2 cellular contexts compared by ENCODE assay signal in genomic region chr12:47772738-47773061, GRCh38.
TF ChIP-seq lines count a peak whose summit lies in the region.

No MANE protein-coding gene starts in this region.

TF ChIP-seq in SK-N-SH, 30 proteins besides CTCF, POLR2A, EP300 and RAD21 (continued from another document):
- TF ChIP-seq USF1 (IDR thresholded peaks at IDR 0.05; ENCODE audit: borderline replicate concordance, low read depth) (no peak), USF2 (IDR thresholded peaks at IDR 0.05; ENCODE audit: borderline replicate concordance, low read depth, low read length) (no peak), RFX5 (IDR thresholded peaks at IDR 0.05; ENCODE audit: low read length) (no peak), MAX (IDR thresholded peaks at IDR 0.05; ENCODE audit: low read depth) (no peak), EZH2phosphoT487 (IDR thresholded peaks at IDR 0.05; ENCODE audit: borderline replicate concordance, low read depth) (no peak), FOXJ3 (CRISPR knock-in tag; IDR thresholded peaks at IDR 0.05) (no peak), TCF12 (IDR thresholded peaks at IDR 0.05) (no peak)

TF ChIP-seq in SK-N-SH treated with all-trans-retinoic acid at 6 μM for 48 hours, 23 proteins besides CTCF, POLR2A, EP300 and RAD21 (continued from another document):
- no peak for TF ChIP-seq PATZ1 (CRISPR knock-in tag; IDR thresholded peaks at IDR 0.05; ENCODE audit: borderline replicate concordance)
- no peak for TF ChIP-seq ZNF565 (CRISPR knock-in tag; conservative IDR thresholded peaks at IDR 0.05; ENCODE audit: low read depth)
- TF ChIP-seq RARB (CRISPR knock-in tag; IDR thresholded peaks at IDR 0.05) = no peak
- TF ChIP-seq ISL1 (CRISPR knock-in tag; IDR thresholded peaks at IDR 0.05) = no peak
- TF ChIP-seq SNAI2 (CRISPR knock-in tag; IDR thresholded peaks at IDR 0.05) = no peak
- no peak for TF ChIP-seq BACH2 (CRISPR knock-in tag; IDR thresholded peaks at IDR 0.05; ENCODE audit: borderline replicate concordance)
- TF ChIP-seq TSHZ2 (CRISPR knock-in tag; IDR thresholded peaks at IDR 0.05) = no peak
- TF ChIP-seq PPARA (CRISPR knock-in tag; IDR thresholded peaks at IDR 0.05; ENCODE audit: borderline replicate concordance) = no peak
- TF ChIP-seq ZNF8 (CRISPR knock-in tag; IDR thresholded peaks at IDR 0.05) = no peak
- no peak for TF ChIP-seq POU6F1 (CRISPR knock-in tag; IDR thresholded peaks at IDR 0.05; ENCODE audit: borderline replicate concordance, low read depth)
- TF ChIP-seq GLIS3 (CRISPR knock-in tag; IDR thresholded peaks at IDR 0.05) = no peak
- TF ChIP-seq TCF4 (CRISPR knock-in tag; IDR thresholded peaks at IDR 0.05; ENCODE audit: borderline replicate concordance) = no peak
